In the genomic region with DNA sequence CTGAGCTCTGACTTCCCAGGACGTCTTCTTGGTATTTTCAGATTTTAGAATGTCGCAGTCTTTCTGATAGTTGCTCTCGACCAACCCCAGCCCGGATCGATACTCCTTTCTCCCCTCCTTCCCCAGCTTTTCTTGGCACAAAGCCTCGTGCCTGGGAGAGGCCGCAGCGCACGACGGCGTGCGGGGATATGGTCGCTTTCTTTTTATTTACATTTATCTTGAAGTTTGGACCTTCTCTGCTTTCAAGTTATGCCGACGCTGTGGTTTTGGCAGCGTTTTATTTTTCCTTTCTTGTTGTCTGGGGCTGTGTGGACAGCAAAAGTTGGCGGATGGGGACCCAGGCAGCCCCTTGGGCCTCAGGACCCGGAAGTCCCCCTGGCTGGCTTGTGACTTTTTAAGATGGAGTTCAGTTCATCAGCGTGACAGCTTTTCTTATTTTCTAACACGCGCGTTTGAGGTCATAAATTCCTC, we compare ENCODE assay signal across 16 cellular contexts. TPM values are rescaled to one million over a fixed set of nuclear protein-coding genes. Genes with fewer than 3 reads are reported as not detected.
A peak's percentile ranks its signal among the peaks of the same experiment; 100 is the strongest.
DNase-seq lines count a peak whose midpoint lies in the region; ATAC-seq and TF ChIP-seq lines count a peak whose summit lies in the region.
"Had no signal": no experiment of that assay in that cellular context is flagged by ENCODE, and none has a peak within 500 bp of the region (broad histone marks: within the 10 kb centered on the region; RNA-seq: fewer than 3 reads in every experiment).

No MANE protein-coding gene starts in this region.

- no peak for TF ChIP-seq EP300 in esophagus muscularis mucosa (IDR thresholded peaks at IDR 0.05)

- H3K27ac Mint-ChIP-seq in nephron progenitor cell, result peak overlapping the region; percentile 86
- H3K27ac Mint-ChIP-seq: activated naive CD8-positive, alpha-beta T cell treated with anti-CD3 and anti-CD28 coated beads for 36 hours had no signal

- peaks cover 28% of the 10 kb centered on the region for H3K4me1 Mint-ChIP-seq in nephron progenitor cell

- intact Hi-C loops in esophagus muscularis mucosa (cut with DNase I), result no loop called here

- H3K36me3 ChIP-seq in MG63 (no peaks in the 10 kb centered on the region), esophagus muscularis mucosa (no peaks in the 10 kb centered on the region), urinary bladder (ENCODE audit: insufficient read depth) (no peaks in the 10 kb centered on the region), BE2C (no peaks in the 10 kb centered on the region)

- no peak for DNase-seq in MG63
- no peak for DNase-seq in esophagus muscularis mucosa (ENCODE audit: extremely low spot score)
- no peak for DNase-seq in nephron progenitor cell
- no peak for DNase-seq in NCI-H2171 (lab: John Stamatoyannopoulos, UW)
- no peak for DNase-seq in BE2C
- DNase-seq: activated naive CD8-positive, alpha-beta T cell treated with anti-CD3 and anti-CD28 coated beads for 36 hours; cortex of kidney; glutamatergic neuron; MM.1S; PC-9; T-helper 2 cell had no signal

- no peaks in the 10 kb centered on the region for H3K27me3 ChIP-seq in MG63
- no peaks in the 10 kb centered on the region for H3K27me3 ChIP-seq in esophagus muscularis mucosa
- H3K27me3 ChIP-seq in BE2C, result no peaks in the 10 kb centered on the region

- 0 out of 2 replicates have a peak overlapping the region, but pooled peaks have one; percentile 8 for H3K4me3 ChIP-seq in MG63
- H3K4me3 ChIP-seq in esophagus muscularis mucosa, result peak overlapping the region; percentile 13 to 40 (median 28)
- H3K4me3 ChIP-seq in urinary bladder (ENCODE audit: low read depth, low read length), result peak overlapping the region; percentile 11
- H3K4me3 ChIP-seq in BE2C (ENCODE audit: low read depth, low read length), result no peak overlapping the region
- H3K4me3 ChIP-seq: PC-9 had no signal

- peaks cover 5% of the 10 kb centered on the region for H3K27me3 Mint-ChIP-seq in nephron progenitor cell (ENCODE audit: low read depth, poor library complexity)
- H3K27me3 Mint-ChIP-seq: activated naive CD8-positive, alpha-beta T cell treated with anti-CD3 and anti-CD28 coated beads for 36 hours had no signal

- 58% methylated on average over 22 of the region's 22 CpGs for WGBS in esophagus muscularis mucosa
- 30% methylated on average over 22 of the region's 22 CpGs for WGBS in urinary bladder

- H3K9me3 Mint-ChIP-seq in nephron progenitor cell, result no peaks in the 10 kb centered on the region
- H3K9me3 Mint-ChIP-seq: activated naive CD8-positive, alpha-beta T cell treated with anti-CD3 and anti-CD28 coated beads for 36 hours had no signal

- H3K9me3 ChIP-seq in MG63 (no peaks in the 10 kb centered on the region), esophagus muscularis mucosa (no peaks in the 10 kb centered on the region), BE2C (no peaks in the 10 kb centered on the region)

- no peak for TF ChIP-seq POLR2A in esophagus muscularis mucosa (IDR thresholded peaks at IDR 0.05; ENCODE audit: low read depth)

- TF ChIP-seq CTCF in esophagus muscularis mucosa (IDR thresholded peaks at IDR 0.05) (no peak), nephron progenitor cell (IDR thresholded peaks at IDR 0.05) (no peak), BE2C (IDR thresholded peaks at IDR 0.05; ENCODE audit: low read depth, low read length) (no peak)

- H3K4me3 Mint-ChIP-seq in nephron progenitor cell, result no peak overlapping the region
- H3K4me3 Mint-ChIP-seq: activated naive CD8-positive, alpha-beta T cell treated with anti-CD3 and anti-CD28 coated beads for 36 hours had no signal

- no peak for ATAC-seq in HG03354 (IDR thresholded peaks at IDR 0.05; ENCODE audit: poor library complexity, severe bottlenecking, unreplicated experiment)

- H3K27ac ChIP-seq in esophagus muscularis mucosa (replicated peaks in 1 of 4) (no peak overlapping the region), urinary bladder (ENCODE audit: low read depth) (no peak overlapping the region)
- H3K27ac ChIP-seq: PC-9 had no signal

- peaks cover 0 to 4% (median 0%) of the 10 kb centered on the region in 4 donors for H3K4me1 ChIP-seq in esophagus muscularis mucosa
- H3K4me1 ChIP-seq in urinary bladder (ENCODE audit: insufficient read depth), result no peaks in the 10 kb centered on the region
- no peaks in the 10 kb centered on the region for H3K4me1 ChIP-seq in BE2C

- H3K36me3 Mint-ChIP-seq in nephron progenitor cell (ENCODE audit: low read depth), result no peaks in the 10 kb centered on the region
- H3K36me3 Mint-ChIP-seq: activated naive CD8-positive, alpha-beta T cell treated with anti-CD3 and anti-CD28 coated beads for 36 hours had no signal

RNA-seq across cellular contexts. Expression of a gene that starts 4.2 kb away (rescaled TPM):
- not detected in 2 replicates for total RNA-seq in MG63 (2014; rRNA removed; shearing (Covaris generic); ENCODE audit: low replicate concordance)
- not detected for total RNA-seq in esophagus muscularis mucosa
- total RNA-seq in urinary bladder, result not detected
- polyA plus RNA-seq in urinary bladder, result not detected
- polyA plus RNA-seq in BE2C (2012; ENCODE audit: insufficient read depth, insufficient read length, low read depth), result not detected
- total RNA-seq: activated CD8-positive, alpha-beta memory T cell treated with anti-CD3 and anti-CD28 coated beads for 36 hours; activated naive CD8-positive, alpha-beta T cell treated with anti-CD3 and anti-CD28 coated beads for 36 hours; lower leg skin; PC-9; pulmonary artery endothelial cell had no signal

RNA-seq across cellular contexts. Expression of a gene that starts 15.8 kb away (rescaled TPM):
- total RNA-seq in MG63 (2014; rRNA removed; shearing (Covaris generic); ENCODE audit: low replicate concordance), result 99.3 and 167 TPM in 2 replicates
- total RNA-seq in esophagus muscularis mucosa (100 to 1,000 TPM in 3 of 4 donors, 10 to 100 TPM in 1; 95.9 to 246 (median 167) TPM), urinary bladder (94.3 TPM)
- polyA plus RNA-seq in urinary bladder, result 123 TPM
- 36.7 TPM for polyA plus RNA-seq in BE2C (2012; ENCODE audit: insufficient read depth, insufficient read length, low read depth)

RNA-seq across cellular contexts. Expression of a gene that starts 31.6 kb away (rescaled TPM):
- 0.91 and 18.3 TPM in 2 replicates for total RNA-seq in MG63 (2014; rRNA removed; shearing (Covaris generic); ENCODE audit: low replicate concordance)
- total RNA-seq in esophagus muscularis mucosa, result 10 to 100 TPM; 24.1 to 39.5 (median 27.5) TPM
- 16.2 TPM for total RNA-seq in urinary bladder
- 29.3 TPM for polyA plus RNA-seq in urinary bladder
- 52.2 TPM for polyA plus RNA-seq in BE2C (2012; ENCODE audit: insufficient read depth, insufficient read length, low read depth)

RNA-seq across cellular contexts. Expression of a gene that starts 43.8 kb away (rescaled TPM):
- total RNA-seq in MG63 (2014; rRNA removed; shearing (Covaris generic); ENCODE audit: low replicate concordance), result 74.4 and 79.4 TPM in 2 replicates
- total RNA-seq in esophagus muscularis mucosa, result 100 to 1,000 TPM in 2 of 4 donors, 10 to 100 TPM in 2; 76.2 to 113 (median 91.5) TPM
- 26.8 TPM for total RNA-seq in urinary bladder
- polyA plus RNA-seq in urinary bladder, result 55.6 TPM
- 53.6 TPM for polyA plus RNA-seq in BE2C (2012; ENCODE audit: insufficient read depth, insufficient read length, low read depth)

RNA-seq across cellular contexts. Expression of a gene that starts 43.9 kb away (rescaled TPM):
- total RNA-seq in MG63 (2014; rRNA removed; shearing (Covaris generic); ENCODE audit: low replicate concordance), result 283 and 364 TPM in 2 replicates
- total RNA-seq in esophagus muscularis mucosa (1,000 to 10,000 TPM in 1 of 4 donors, 100 to 1,000 TPM in 3; 465 to 1,081 (median 716) TPM), urinary bladder (177 TPM)
- polyA plus RNA-seq in urinary bladder, result 1,282 TPM
- 1,521 TPM for polyA plus RNA-seq in BE2C (2012; ENCODE audit: insufficient read depth, insufficient read length, low read depth)
